In the genomic region with DNA sequence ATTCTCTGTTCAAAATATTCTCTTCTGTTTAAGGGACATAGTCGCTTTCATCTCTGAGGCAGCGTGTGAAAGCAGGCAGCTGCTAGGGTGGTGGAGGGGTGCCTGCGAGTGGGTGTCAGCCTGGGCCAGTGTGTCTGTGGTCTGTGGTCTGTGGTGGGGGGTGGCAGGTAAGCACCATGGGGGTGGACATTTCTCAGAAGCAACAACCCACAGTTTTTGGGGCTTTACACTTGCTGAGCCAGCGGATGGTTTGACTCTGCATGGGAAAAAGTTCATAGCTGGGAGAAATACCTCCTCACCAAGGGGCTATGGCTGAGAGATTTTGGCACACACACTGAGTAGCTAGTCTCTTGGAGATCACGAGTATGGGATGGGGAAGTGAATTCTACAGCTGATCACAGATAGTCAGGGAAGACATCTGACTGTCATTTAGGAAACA, we compare ENCODE assay signal across 9 cellular contexts.
A peak's percentile ranks its signal among the peaks of the same experiment; 100 is the strongest.
DNase-seq lines count a peak whose midpoint lies in the region; ATAC-seq, FAIRE-seq and TF ChIP-seq lines count a peak whose summit lies in the region.
"Had no signal": no experiment of that assay in that cellular context is flagged by ENCODE, and none has a peak within 500 bp of the region (broad histone marks: within the 10 kb centered on the region; RNA-seq: fewer than 3 reads in every experiment).

No MANE protein-coding gene starts in this region.

- ATAC-seq in activated CD8-positive, alpha-beta memory T cell treated with anti-CD3 and anti-CD28 coated beads, Interleukin-2, amount 10 ng/mL, durations not matched to agents 7 days and 5 days = peak; percentile 63
- ATAC-seq in HG02623 (IDR thresholded peaks at IDR 0.05; ENCODE audit: unreplicated experiment) = peak; percentile 95

- peak; percentile 78 for DNase-seq in activated CD8-positive, alpha-beta memory T cell treated with anti-CD3 and anti-CD28 coated beads, Interleukin-2, amount 10 ng/mL, durations not matched to agents 7 days and 5 days
- DNase-seq in activated CD8-positive, alpha-beta memory T cell treated with anti-CD3 and anti-CD28 coated beads, Interleukin-2, amount 50 U/mL, for 4 hours = no peak
- DNase-seq in NCI-H69 (lab: John Stamatoyannopoulos, UW) (peak; percentile 30), DMS153 (lab: John Stamatoyannopoulos, UW) (no peak), endothelial cell (ENCODE audit: low spot score) (no peak), D721Med (ENCODE audit: insufficient read length, low spot score) (no peak)
- peak; percentile 6 for DNase-seq in stimulated activated CD8-positive, alpha-beta memory T cell treated with anti-CD3 and anti-CD28 coated beads, Interleukin-4, amount 100 ng/mL, for 24 hours (ENCODE audit: low read depth)
- DNase-seq: stimulated activated naive CD4-positive, alpha-beta T cell treated with Interleukin-2 at 50 U/mL for 16 hours had no signal

- H3K27me3 Mint-ChIP-seq in activated CD8-positive, alpha-beta memory T cell treated with anti-CD3 and anti-CD28 coated beads, Interleukin-2, amount 10 ng/mL, durations not matched to agents 7 days and 5 days = peaks cover 49% of the 10 kb centered on the region
- no peaks in the 10 kb centered on the region for H3K27me3 Mint-ChIP-seq in endothelial cell (ENCODE audit: unreplicated experiment)

- peak overlapping the region; percentile 58 for H3K27ac Mint-ChIP-seq in activated CD8-positive, alpha-beta memory T cell treated with anti-CD3 and anti-CD28 coated beads, Interleukin-2, amount 10 ng/mL, durations not matched to agents 7 days and 5 days
- H3K27ac Mint-ChIP-seq in endothelial cell (ENCODE audit: unreplicated experiment) = no peak overlapping the region

- no peak for TF ChIP-seq CTCF in endothelial cell (IDR thresholded peaks at IDR 0.05; ENCODE audit: unreplicated experiment)
- TF ChIP-seq CTCF in D721Med (IDR thresholded peaks at IDR 0.05; ENCODE audit: insufficient read depth, missing control alignments) = no peak

- no peaks in the 10 kb centered on the region for H3K36me3 Mint-ChIP-seq in activated CD8-positive, alpha-beta memory T cell treated with anti-CD3 and anti-CD28 coated beads, Interleukin-2, amount 10 ng/mL, durations not matched to agents 7 days and 5 days
- no peaks in the 10 kb centered on the region for H3K36me3 Mint-ChIP-seq in endothelial cell (ENCODE audit: low read depth, unreplicated experiment)

- peak overlapping the region; percentile 9 for H3K4me3 Mint-ChIP-seq in activated CD8-positive, alpha-beta memory T cell treated with anti-CD3 and anti-CD28 coated beads, Interleukin-2, amount 10 ng/mL, durations not matched to agents 7 days and 5 days
- no peak overlapping the region for H3K4me3 Mint-ChIP-seq in endothelial cell (ENCODE audit: unreplicated experiment)

- FAIRE-seq in D721Med (lab: Jason Lieb, UNC) = no peak

- CTCF ChIA-PET in activated CD8-positive, alpha-beta memory T cell treated with anti-CD3 and anti-CD28 coated beads, Interleukin-2, amount 10 ng/mL, durations not matched to agents 7 days and 5 days (lab: Charles Lee) = no interaction called here

- H3K4me1 Mint-ChIP-seq in activated CD8-positive, alpha-beta memory T cell treated with anti-CD3 and anti-CD28 coated beads, Interleukin-2, amount 10 ng/mL, durations not matched to agents 7 days and 5 days = peaks cover 18% of the 10 kb centered on the region
- no peaks in the 10 kb centered on the region for H3K4me1 Mint-ChIP-seq in endothelial cell (ENCODE audit: unreplicated experiment)

- H3K9me3 Mint-ChIP-seq in activated CD8-positive, alpha-beta memory T cell treated with anti-CD3 and anti-CD28 coated beads, Interleukin-2, amount 10 ng/mL, durations not matched to agents 7 days and 5 days (ENCODE audit: low read depth) = no peaks in the 10 kb centered on the region
- no peaks in the 10 kb centered on the region for H3K9me3 Mint-ChIP-seq in endothelial cell (ENCODE audit: unreplicated experiment)

Comparison
In these comparisons a context has a peak if more than half of its experiments do, and no peak if none do; other contexts are left out.
1. DNase-seq: peak in activated CD8-positive, alpha-beta memory T cell treated with anti-CD3 and anti-CD28 coated beads, Interleukin-2, amount 10 ng/mL, durations not matched to agents 7 days and 5 days (single experiment), NCI-H69 (single experiment) and stimulated activated CD8-positive, alpha-beta memory T cell treated with anti-CD3 and anti-CD28 coated beads, Interleukin-4, amount 100 ng/mL, for 24 hours (single experiment); none in activated CD8-positive, alpha-beta memory T cell treated with anti-CD3 and anti-CD28 coated beads, Interleukin-2, amount 50 U/mL, for 4 hours (single experiment), DMS153 (single experiment), endothelial cell (single experiment) and D721Med (single experiment).